Comparison of ENCODE assay signal across 8 cellular contexts in genomic region chr5:132180134-132180745, GRCh38. TPM values are rescaled to one million over a fixed set of nuclear protein-coding genes. Genes with fewer than 3 reads are reported as not detected.
DNase-seq lines count a peak whose midpoint lies in the region; ATAC-seq and TF ChIP-seq lines count a peak whose summit lies in the region.

No MANE protein-coding gene starts in this region.

- CTCF ChIA-PET in AG04450 (lab: Charles Lee) = interaction anchor here (0.6 to 5.5 kb wide), 44 partner anchors 8 to 1829 kb away, joined by 3 to 66 read pairs (median 4); partner anchors contain the start of genes IL3 and SLC22A5

- POLR2A ChIA-PET in AG04450 (lab: Yijun Ruan, JAX) = no interaction called here

- H3K27ac ChIP-seq in AG04450 (ENCODE audit: low read depth, low read length) = no peak overlapping the region
- no peak overlapping the region for H3K27ac ChIP-seq in ascending aorta

- no peak for ATAC-seq in GM21360 (IDR thresholded peaks at IDR 0.05; ENCODE audit: unreplicated experiment)

- DNase-seq in AG04450 (ENCODE audit: low read depth, low spot score) (peak; percentile 29), GM04504 (ENCODE audit: low read depth) (peak; percentile 35), NCI-H226 (peak; percentile 60), ascending aorta (ENCODE audit: low spot score in 2 of 2) (no peak), UCSD-AML1 (lab: John Stamatoyannopoulos, UW; ENCODE audit: unreplicated experiment) (no peak)

- H3K9ac ChIP-seq in iPS-15b (ENCODE audit: low read depth, low read length) = no peak overlapping the region

- TF ChIP-seq CTCF in AG04450 (IDR thresholded peaks at IDR 0.05; ENCODE audit: low read depth, low read length) (peak; percentile 87), ascending aorta (IDR thresholded peaks at IDR 0.05) (peak; percentile 42 to 80 (median 73))

- H3K4me1 ChIP-seq in ascending aorta (no peaks in the 10 kb centered on the region), iPS-15b (ENCODE audit: control insufficient read depth, insufficient read depth, low read length) (peaks cover 2% of the 10 kb centered on the region)

- intact Hi-C loops in ascending aorta (cut with DNase I) = loop anchor here (5.0 to 10.0 kb wide), 3 partner anchors 37 to 325 kb away; partner anchors contain the start of gene IL3

- peak overlapping the region; percentile 74 for H3K27ac Mint-ChIP-seq in stimulated activated naive CD8-positive, alpha-beta T cell treated with anti-CD3 and anti-CD28 coated beads, Interleukin-15, Interleukin-2, amounts not matched to agents 100 ng/mL and 50 ng/mL, for 24 hours

- H3K4me3 ChIP-seq in AG04450 (ENCODE audit: low read depth, low read length) = no peak overlapping the region
- H3K4me3 ChIP-seq in ascending aorta = no peak overlapping the region
- H3K4me3 ChIP-seq in iPS-15b (ENCODE audit: low read depth, low read length) = peak overlapping the region; percentile 76

- H3K9me3 ChIP-seq in AG04450 (ENCODE audit: control insufficient read depth, insufficient read depth, low read length) = peaks cover 4% of the 10 kb centered on the region; the same call in 1 of the 2 replicates
- H3K9me3 ChIP-seq in ascending aorta = no peaks in the 10 kb centered on the region
- H3K9me3 ChIP-seq in iPS-15b (ENCODE audit: control insufficient read depth, insufficient read depth, low read length) = no peaks in the 10 kb centered on the region

- H3K4me1 Mint-ChIP-seq in stimulated activated naive CD8-positive, alpha-beta T cell treated with anti-CD3 and anti-CD28 coated beads, Interleukin-15, Interleukin-2, amounts not matched to agents 100 ng/mL and 50 ng/mL, for 24 hours (ENCODE audit: low read depth) = peaks cover 48% of the 10 kb centered on the region

- H3K36me3 ChIP-seq in ascending aorta = no peaks in the 10 kb centered on the region
- no peaks in the 10 kb centered on the region for H3K36me3 ChIP-seq in iPS-15b (ENCODE audit: control insufficient read depth, insufficient read depth, low read length)

- H3K36me3 Mint-ChIP-seq in stimulated activated naive CD8-positive, alpha-beta T cell treated with anti-CD3 and anti-CD28 coated beads, Interleukin-15, Interleukin-2, amounts not matched to agents 100 ng/mL and 50 ng/mL, for 24 hours (ENCODE audit: low read depth) = peaks cover 4% of the 10 kb centered on the region

- H3K9me3 Mint-ChIP-seq in stimulated activated naive CD8-positive, alpha-beta T cell treated with anti-CD3 and anti-CD28 coated beads, Interleukin-15, Interleukin-2, amounts not matched to agents 100 ng/mL and 50 ng/mL, for 24 hours = peaks cover 4% of the 10 kb centered on the region

- H3K27me3 ChIP-seq in AG04450 (ENCODE audit: control insufficient read depth, insufficient read depth, low read length) (no peaks in the 10 kb centered on the region), ascending aorta (no peaks in the 10 kb centered on the region), iPS-15b (ENCODE audit: control insufficient read depth, insufficient read depth, low read length) (no peaks in the 10 kb centered on the region)

- no peaks in the 10 kb centered on the region for H3K27me3 Mint-ChIP-seq in stimulated activated naive CD8-positive, alpha-beta T cell treated with anti-CD3 and anti-CD28 coated beads, Interleukin-15, Interleukin-2, amounts not matched to agents 100 ng/mL and 50 ng/mL, for 24 hours

- no peak overlapping the region for H3K4me3 Mint-ChIP-seq in stimulated activated naive CD8-positive, alpha-beta T cell treated with anti-CD3 and anti-CD28 coated beads, Interleukin-15, Interleukin-2, amounts not matched to agents 100 ng/mL and 50 ng/mL, for 24 hours

RNA-seq across cellular contexts. Expression of gene P4HA2, which starts 47.4 kb away (rescaled TPM):
- 178 and 186 TPM in 2 replicates for polyA plus RNA-seq in AG04450 (2011; rRNA removed)
- 114 and 128 TPM in 2 replicates for polyA minus RNA-seq in AG04450 (2011; rRNA and poly(A)+ RNA removed)
- total RNA-seq in ascending aorta = 22.6 TPM

Comparison
In these comparisons a context has a peak if more than half of its experiments do, and no peak if none do; other contexts are left out.
1. DNase-seq: peak in AG04450 (single experiment), GM04504 (single experiment) and NCI-H226 (single experiment); none in ascending aorta (0 of 2) and UCSD-AML1 (single experiment).